Comparison of ENCODE assay signal across 8 cellular contexts in genomic region chr16:75251280-75252048, GRCh38. TPM values are rescaled to one million over a fixed set of nuclear protein-coding genes. Genes with fewer than 3 reads are reported as not detected.
DNase-seq lines count a peak whose midpoint lies in the region; ATAC-seq and TF ChIP-seq lines count a peak whose summit lies in the region.

Gene BCAR1, minus strand, starts transcription at chr16:75251624. Its CDS starts 142 bp downstream, at chr16:75251482.

- H3K4me1 Mint-ChIP-seq in CD4-positive, alpha-beta T cell (ENCODE audit: low read depth) = peaks cover 5% of the 10 kb centered on the region

- H3K4me3 ChIP-seq in astrocyte of the cerebellum (ENCODE audit: low read depth, low read length) (peak within 1 kb of the TSS; percentile 70), right atrium auricular region (peak within 1 kb of the TSS; percentile 79 to 90)

- POLR2A ChIA-PET in CD4-positive, alpha-beta T cell (lab: Charles Lee) = no interaction called here

- no peaks in the 10 kb centered on the region for H3K36me3 Mint-ChIP-seq in CD4-positive, alpha-beta T cell (ENCODE audit: low read depth)

- CTCF ChIA-PET in CD4-positive, alpha-beta T cell (lab: Charles Lee) = no interaction called here

- H3K9me3 ChIP-seq in CD4-positive, alpha-beta T cell (ENCODE audit: control insufficient read depth, low read length) = no peaks in the 10 kb centered on the region
- H3K9me3 ChIP-seq in right atrium auricular region = no peaks in the 10 kb centered on the region

- no peak within 1 kb of the TSS for H3K27ac Mint-ChIP-seq in CD4-positive, alpha-beta T cell

- peak; percentile 34 for ATAC-seq in CD4-positive, alpha-beta T cell (ENCODE audit: poor library complexity)
- ATAC-seq in GM18519 (IDR thresholded peaks at IDR 0.05; ENCODE audit: low FRiP score, unreplicated experiment) (peak; percentile 55), HG02973 (IDR thresholded peaks at IDR 0.05; ENCODE audit: unreplicated experiment) (peak; percentile 64)

- peak in 1 of 10 experiments; percentile 9 for DNase-seq in CD4-positive, alpha-beta T cell
- peak; percentile 49 for DNase-seq in NCI-H510A treated with DMSO at 0.1 percent for 48 hours (lab: John Stamatoyannopoulos, UW)
- no peak for DNase-seq in astrocyte of the cerebellum (ENCODE audit: low read depth)
- peak; percentile 86 for DNase-seq in right atrium auricular region (ENCODE audit: low spot score)
- DNase-seq in posterior vena cava (ENCODE audit: low spot score) = peak; percentile 93
- DNase-seq in NCI-H187 treated with DMSO at 0.1 percent for 48 hours (lab: John Stamatoyannopoulos, UW) = no peak

- peaks cover 40% of the 10 kb centered on the region for H3K27me3 Mint-ChIP-seq in CD4-positive, alpha-beta T cell

- H3K9me3 Mint-ChIP-seq in CD4-positive, alpha-beta T cell = no peaks in the 10 kb centered on the region

- peaks cover 59% of the 10 kb centered on the region for H3K27me3 ChIP-seq in CD4-positive, alpha-beta T cell (ENCODE audit: control insufficient read depth, insufficient read depth, low read length)
- no peaks in the 10 kb centered on the region for H3K27me3 ChIP-seq in right atrium auricular region

- peaks cover 0 to 95% of the 10 kb centered on the region in 2 donors for H3K4me1 ChIP-seq in right atrium auricular region

- no peak within 1 kb of the TSS for H3K27ac ChIP-seq in CD4-positive, alpha-beta T cell (ENCODE audit: low read depth, low read length)
- peak within 1 kb of the TSS; percentile 97 to 98 for H3K27ac ChIP-seq in right atrium auricular region

- H3K36me3 ChIP-seq in right atrium auricular region = no peaks in the 10 kb centered on the region

- intact Hi-C loops in CD4-positive, alpha-beta T cell (cut with DNase I, micrococcal nuclease) = no loop called here
- intact Hi-C loops in posterior vena cava (cut with DNase I) = loop anchor here in 1 of 2 donors (10.0 kb wide), 1 partner anchor 53 kb away; no protein-coding TSS in a partner anchor

- in situ Hi-C loops in astrocyte of the cerebellum (cut with HindIII; ENCODE audit: low sequenced_read_pairs) = no loop called here

- no peak for TF ChIP-seq CTCF in CD4-positive, alpha-beta T cell (IDR thresholded peaks at IDR 0.05)
- no peak for TF ChIP-seq CTCF in astrocyte of the cerebellum (IDR thresholded peaks at IDR 0.05; ENCODE audit: low read depth, low read length, missing control alignments)
- peak in 1 of 2 donors; percentile 24 for TF ChIP-seq CTCF in right atrium auricular region (IDR thresholded peaks at IDR 0.05)

- peak within 1 kb of the TSS; percentile 82 for H3K4me3 Mint-ChIP-seq in CD4-positive, alpha-beta T cell

RNA-seq across cellular contexts. Expression of gene BCAR1, which starts in this region (rescaled TPM):
- total RNA-seq in CD4-positive, alpha-beta T cell = under 1 TPM; 0.08 to 0.17 TPM
- 10 to 100 TPM; 58.0 to 88.2 TPM for total RNA-seq in right atrium auricular region
- total RNA-seq in posterior vena cava = 100 to 1,000 TPM in 1 of 2 donors, 10 to 100 TPM in 1; 48.7 to 104 TPM

Comparison
In these comparisons a context has a peak if more than half of its experiments do, and no peak if none do; other contexts are left out.
1. RNA of gene BCAR1 (total RNA-seq): 48.7 to 104 TPM in posterior vena cava and 58.0 to 88.2 TPM in right atrium auricular region; 0.08 to 0.17 TPM in CD4-positive, alpha-beta T cell; every median in the first group is over 10 times any median in the second.
2. Peak in ATAC-seq in CD4-positive, alpha-beta T cell; RNA of the gene not detected or under 1 TPM.
3. DNase-seq: peak in NCI-H510A treated with DMSO at 0.1 percent for 48 hours (single experiment), right atrium auricular region (single experiment) and posterior vena cava (single experiment); none in astrocyte of the cerebellum (single experiment) and NCI-H187 treated with DMSO at 0.1 percent for 48 hours (single experiment).
4. Peak in every context shown above with its lines, with median percentiles within 50 percentile points of each other: ATAC-seq.